ENCODE assay signal across 8 cellular contexts in genomic region chr3:46998121-46998851, GRCh38.
A peak's percentile ranks its signal among the peaks of the same experiment; 100 is the strongest.
DNase-seq lines count a peak whose midpoint lies in the region; ATAC-seq and TF ChIP-seq lines count a peak whose summit lies in the region.

No MANE protein-coding gene starts in this region.

- DNase-seq in AG09319 (ENCODE audit: extremely low read depth, low read depth) (no peak), HCEC 1CT (peak; percentile 8), astrocyte of the hippocampus (ENCODE audit: low read depth, low spot score) (peak; percentile 76), islet precursor cell (peak; percentile 92), NCI-H2107 (lab: John Stamatoyannopoulos, UW) (no peak)
- peak; percentile 49 for DNase-seq in T-helper 2 cell treated with Interferon-gamma antibody and Interleukin-4, amounts not matched to agents 5 μg/mL and 100 μg/mL, for 36 hours (ENCODE audit: low spot score)
- DNase-seq in stimulated activated CD4-positive, alpha-beta T cell treated with anti-CD3 and anti-CD28 coated beads, Interleukin-4, amount 100 ng/mL, for 48 hours (ENCODE audit: low read depth in 2 of 2), result peak; percentile 59 to 68

- peak overlapping the region; percentile 34 for H3K27ac Mint-ChIP-seq in T-helper 2 cell treated with Interferon-gamma antibody and Interleukin-4, amounts not matched to agents 5 μg/mL and 100 μg/mL, for 36 hours

- H3K27me3 Mint-ChIP-seq in T-helper 2 cell treated with Interferon-gamma antibody and Interleukin-4, amounts not matched to agents 5 μg/mL and 100 μg/mL, for 36 hours (ENCODE audit: low read depth), result no peaks in the 10 kb centered on the region

- no peak for ATAC-seq in GM19455 (IDR thresholded peaks at IDR 0.05; ENCODE audit: unreplicated experiment)

- peak; percentile 61 for TF ChIP-seq CTCF in AG09319 (IDR thresholded peaks at IDR 0.05; ENCODE audit: low read depth, low read length)

- peaks cover 31% of the 10 kb centered on the region for H3K36me3 Mint-ChIP-seq in T-helper 2 cell treated with Interferon-gamma antibody and Interleukin-4, amounts not matched to agents 5 μg/mL and 100 μg/mL, for 36 hours (ENCODE audit: low read depth)

- H3K4me3 Mint-ChIP-seq in T-helper 2 cell treated with Interferon-gamma antibody and Interleukin-4, amounts not matched to agents 5 μg/mL and 100 μg/mL, for 36 hours, result no peak overlapping the region

- H3K9me3 Mint-ChIP-seq in T-helper 2 cell treated with Interferon-gamma antibody and Interleukin-4, amounts not matched to agents 5 μg/mL and 100 μg/mL, for 36 hours, result no peaks in the 10 kb centered on the region

- peaks cover 2% of the 10 kb centered on the region for H3K4me1 Mint-ChIP-seq in T-helper 2 cell treated with Interferon-gamma antibody and Interleukin-4, amounts not matched to agents 5 μg/mL and 100 μg/mL, for 36 hours (ENCODE audit: low read depth)

Comparison
In these comparisons a context has a peak if more than half of its experiments do, and no peak if none do; other contexts are left out.
1. DNase-seq: peak in HCEC 1CT (single experiment), T-helper 2 cell treated with Interferon-gamma antibody and Interleukin-4, amounts not matched to agents 5 μg/mL and 100 μg/mL, for 36 hours (single experiment), astrocyte of the hippocampus (single experiment), islet precursor cell (single experiment) and stimulated activated CD4-positive, alpha-beta T cell treated with anti-CD3 and anti-CD28 coated beads, Interleukin-4, amount 100 ng/mL, for 48 hours (2 of 2); none in AG09319 (single experiment) and NCI-H2107 (single experiment).